In the genomic region with DNA sequence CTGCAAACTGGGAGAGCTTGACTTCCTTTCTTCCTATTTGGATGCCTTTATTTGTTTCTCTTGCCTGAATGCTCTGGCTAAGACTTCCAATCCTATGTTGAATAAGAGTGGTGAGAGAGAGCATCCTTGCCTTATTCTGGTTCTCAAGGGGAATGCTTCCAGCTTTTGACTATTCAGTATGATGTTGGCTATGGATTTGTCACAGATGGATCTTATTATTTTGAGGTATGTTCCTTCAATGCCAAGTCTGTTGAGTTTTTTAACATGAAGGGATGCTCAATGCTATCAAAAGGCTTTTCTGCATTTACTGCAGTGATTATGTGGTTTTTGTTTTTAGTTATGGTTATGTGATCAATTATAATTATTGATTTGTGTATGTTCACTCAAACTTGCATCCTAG, we compare ENCODE assay signal across 9 cellular contexts.
"Had no signal": no experiment of that assay in that cellular context is flagged by ENCODE, and none has a peak within 500 bp of the region (broad histone marks: within the 10 kb centered on the region; RNA-seq: fewer than 3 reads in every experiment).

No MANE protein-coding gene starts in this region.

- H3K27ac Mint-ChIP-seq: GM23338, H9, HFFc6 had no signal

- H3K36me3 ChIP-seq: HAP-1 had no signal

- H3K4me3 Mint-ChIP-seq: GM23338, H9, HFFc6 had no signal

- H3K9ac ChIP-seq: GM23248 had no signal

- DNase-seq: GM23248, GOT3, H7, H9, HCEC 1CT, HFFc6 had no signal

- H3K4me3 ChIP-seq: GM23248, GM23338, HAP-1 had no signal

- ATAC-seq: GM23338, HCT116 had no signal

- H3K9me3 ChIP-seq: HAP-1 had no signal

- H3K9me3 Mint-ChIP-seq: GM23338, H9 had no signal

- H3K4me1 ChIP-seq: HAP-1 had no signal
